8 cellular contexts compared by ENCODE assay signal in the genomic region with DNA sequence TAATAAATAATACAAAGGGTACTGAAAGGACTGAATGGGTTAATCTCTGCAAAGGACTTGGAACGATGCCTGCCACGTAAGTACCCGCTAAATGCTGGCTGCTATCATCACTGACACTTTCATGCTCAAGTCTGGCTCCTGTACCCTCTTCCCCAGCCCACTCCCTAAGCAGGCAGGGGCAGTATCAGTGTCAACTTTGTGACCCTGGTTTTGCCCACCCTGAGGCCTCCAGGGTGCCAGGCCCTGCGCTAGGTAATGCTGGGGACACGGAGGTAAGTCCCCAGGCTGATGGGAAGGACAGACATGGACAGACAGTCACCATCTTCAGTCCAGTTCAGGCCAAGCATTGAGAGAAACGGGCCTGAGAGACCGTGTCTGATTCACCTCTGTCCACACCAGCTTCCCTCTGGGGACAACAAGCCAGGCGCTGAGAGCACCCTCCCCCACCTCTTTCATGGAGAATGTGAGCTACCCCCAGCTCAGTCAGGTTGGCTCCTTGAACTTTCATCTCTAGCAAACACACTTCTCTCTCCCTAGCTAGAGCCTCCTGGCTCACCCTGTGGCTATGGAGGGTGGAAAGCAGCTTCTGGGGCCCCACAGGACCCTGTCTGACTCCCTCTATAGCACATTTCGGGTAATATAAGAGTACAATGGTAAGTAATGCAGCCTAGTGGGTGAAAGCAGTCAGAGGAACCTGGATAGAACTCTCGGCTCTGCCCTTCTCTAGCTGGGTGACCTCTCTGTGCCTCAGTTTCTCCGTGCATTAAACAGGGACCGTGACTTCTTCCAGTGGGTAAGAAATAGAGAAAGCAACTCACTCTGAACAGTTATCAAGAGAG. TPM values are rescaled to one million over a fixed set of nuclear protein-coding genes. Genes with fewer than 3 reads are reported as not detected.
DNase-seq lines count a peak whose midpoint lies in the region; ATAC-seq and TF ChIP-seq lines count a peak whose summit lies in the region.

No MANE protein-coding gene starts in this region.

- 13% methylated on average over 6 of the region's 12 CpGs for WGBS in right lobe of liver (ENCODE audit: insufficient coverage, low coverage, low lambda C conversion rate, missing lambda C conversion rate)
- WGBS in suprapubic skin, result 11% methylated on average over 11 of the region's 12 CpGs

- no peaks in the 10 kb centered on the region for H3K27me3 Mint-ChIP-seq in chondrocyte (ENCODE audit: low read depth)

- no peak for TF ChIP-seq CTCF in Peyer's patch (IDR thresholded peaks at IDR 0.05)
- peak; percentile 62 for TF ChIP-seq CTCF in chondrocyte (IDR thresholded peaks at IDR 0.05)
- TF ChIP-seq CTCF in right lobe of liver (IDR thresholded peaks at IDR 0.05), result no peak
- no peak for TF ChIP-seq CTCF in suprapubic skin (IDR thresholded peaks at IDR 0.05)

- DNase-seq in NOMO-1 treated with DMSO at 0.1 percent for 48 hours (lab: John Stamatoyannopoulos, UW; ENCODE audit: unreplicated experiment), result peak; percentile 36
- DNase-seq in NOMO-1 treated with dmso at 0.1 percent for 144 hours (lab: John Stamatoyannopoulos, UW; ENCODE audit: unreplicated experiment), result no peak
- peak in 1 of 3 donors; percentile 60 for DNase-seq in Peyer's patch
- DNase-seq in chondrocyte (ENCODE audit: low spot score), result no peak
- peak; percentile 57 to 78 (median 73) for DNase-seq in right lobe of liver
- DNase-seq in suprapubic skin (ENCODE audit: low spot score in 2 of 2), result no peak
- no peak for DNase-seq in NCI-H1048 (lab: John Stamatoyannopoulos, UW)
- DNase-seq in stimulated activated CD4-positive, alpha-beta T cell treated with anti-CD3 and anti-CD28 coated beads, Interleukin-4, amount 100 ng/mL, for 4 hours, result no peak

- peaks cover 5 to 40% (median 11%) of the 10 kb centered on the region in 4 donors for H3K4me1 ChIP-seq in Peyer's patch
- H3K4me1 ChIP-seq in right lobe of liver, result peaks cover 0 to 44% (median 7%) of the 10 kb centered on the region in 4 donors
- peaks cover 39% of the 10 kb centered on the region for H3K4me1 ChIP-seq in suprapubic skin

- peak in 1 of 2 donors; percentile 22 for TF ChIP-seq POLR2A in Peyer's patch (IDR thresholded peaks at IDR 0.05)
- TF ChIP-seq POLR2A in right lobe of liver (IDR thresholded peaks at IDR 0.05), result peak; percentile 50
- no peak for TF ChIP-seq POLR2A in suprapubic skin (IDR thresholded peaks at IDR 0.05)

- H3K9me3 Mint-ChIP-seq in chondrocyte (ENCODE audit: low read depth), result no peaks in the 10 kb centered on the region

- peak; percentile 4 to 26 (median 13) for ATAC-seq in right lobe of liver

- H3K4me3 Mint-ChIP-seq in chondrocyte (ENCODE audit: unreplicated experiment), result peak overlapping the region; percentile 98

- peak overlapping the region; percentile 88 to 98 (median 94) for H3K27ac ChIP-seq in Peyer's patch
- H3K27ac ChIP-seq in right lobe of liver, result peak overlapping the region; percentile 94 to 96 (median 95)
- H3K27ac ChIP-seq in suprapubic skin, result peak overlapping the region; percentile 93

- no peaks in the 10 kb centered on the region for H3K27me3 ChIP-seq in Peyer's patch
- H3K27me3 ChIP-seq in right lobe of liver, result no peaks in the 10 kb centered on the region
- H3K27me3 ChIP-seq in suprapubic skin, result no peaks in the 10 kb centered on the region

- no peak for TF ChIP-seq EP300 in suprapubic skin (IDR thresholded peaks at IDR 0.05)

- H3K36me3 ChIP-seq in Peyer's patch (no peaks in the 10 kb centered on the region), right lobe of liver (no peaks in the 10 kb centered on the region), suprapubic skin (no peaks in the 10 kb centered on the region)

- no peaks in the 10 kb centered on the region for H3K36me3 Mint-ChIP-seq in chondrocyte (ENCODE audit: low read depth)

- intact Hi-C loops in right lobe of liver (cut with DNase I), result no loop called here

- peaks cover 43% of the 10 kb centered on the region for H3K4me1 Mint-ChIP-seq in chondrocyte (ENCODE audit: low read depth)

- peak overlapping the region; percentile 90 for H3K27ac Mint-ChIP-seq in chondrocyte (ENCODE audit: unreplicated experiment)

- H3K4me3 ChIP-seq in Peyer's patch, result peak overlapping the region; percentile 72 to 94 (median 75)
- H3K4me3 ChIP-seq in right lobe of liver, result peak overlapping the region; percentile 83 to 92 (median 92)
- peak overlapping the region; percentile 81 for H3K4me3 ChIP-seq in suprapubic skin

- H3K9me3 ChIP-seq in Peyer's patch, result no peaks in the 10 kb centered on the region
- no peaks in the 10 kb centered on the region for H3K9me3 ChIP-seq in right lobe of liver
- no peaks in the 10 kb centered on the region for H3K9me3 ChIP-seq in suprapubic skin

RNA-seq across cellular contexts. Expression of gene ETFB, which starts 0.8 kb away (rescaled TPM):
- total RNA-seq in Peyer's patch (100 to 1,000 TPM; 125 to 305 (median 154) TPM), chondrocyte (43.7 to 56.6 TPM (median 49.6 TPM) in 3 replicates), right lobe of liver (100 to 1,000 TPM; 210 to 439 (median 345) TPM), suprapubic skin (10 to 100 TPM; 56.7 to 69.7 (median 63.6) TPM)

RNA-seq across cellular contexts. Expression of gene CLDND2, which starts 3.4 kb away (rescaled TPM):
- not detected for total RNA-seq in Peyer's patch
- 1.5 TPM in 1 of 3 replicates, not detected in the others for total RNA-seq in chondrocyte
- total RNA-seq in right lobe of liver, result 1 to 10 TPM in 1 of 6 experiments, under 1 TPM in 1, not detected in 4; 1.00 to 1.2 TPM
- total RNA-seq in suprapubic skin, result not detected

RNA-seq across cellular contexts. Expression of gene NKG7, which starts 7.0 kb away (rescaled TPM):
- total RNA-seq in Peyer's patch (1 to 10 TPM in 2 of 4 donors, not detected in 2; 1.2 to 1.8 TPM), chondrocyte (not detected in 3 replicates), right lobe of liver (1 to 10 TPM; 1.7 to 7.7 (median 4.1) TPM), suprapubic skin (not detected)

RNA-seq across cellular contexts. Expression of gene LIM2, which starts 22.3 kb away (rescaled TPM):
- total RNA-seq in Peyer's patch (not detected), chondrocyte (not detected in 3 replicates), right lobe of liver (not detected), suprapubic skin (not detected)

RNA-seq across cellular contexts. Expression of gene VSIG10L, which starts 23.5 kb away (rescaled TPM):
- 1 to 10 TPM in 3 of 4 donors, not detected in 1; 2.5 to 6.5 (median 5.2) TPM for total RNA-seq in Peyer's patch
- 4.9 to 5.5 TPM (median 5.4 TPM) in 3 replicates for total RNA-seq in chondrocyte
- 1 to 10 TPM; 1.3 to 4.5 (median 2.8) TPM for total RNA-seq in right lobe of liver
- total RNA-seq in suprapubic skin, result 10 to 100 TPM; 20.4 to 35.6 (median 28.8) TPM

Comparison
In these comparisons a context has a peak if more than half of its experiments do, and no peak if none do; other contexts are left out.
1. DNase-seq: peak in NOMO-1 treated with DMSO at 0.1 percent for 48 hours (single experiment) and right lobe of liver (3 of 3); none in NOMO-1 treated with dmso at 0.1 percent for 144 hours (single experiment), chondrocyte (single experiment), suprapubic skin (0 of 2), NCI-H1048 (single experiment) and stimulated activated CD4-positive, alpha-beta T cell treated with anti-CD3 and anti-CD28 coated beads, Interleukin-4, amount 100 ng/mL, for 4 hours (0 of 2).
2. Peak in every context shown above with its lines, with median percentiles within 50 percentile points of each other: H3K27ac ChIP-seq and H3K4me3 ChIP-seq.